In the genomic region with DNA sequence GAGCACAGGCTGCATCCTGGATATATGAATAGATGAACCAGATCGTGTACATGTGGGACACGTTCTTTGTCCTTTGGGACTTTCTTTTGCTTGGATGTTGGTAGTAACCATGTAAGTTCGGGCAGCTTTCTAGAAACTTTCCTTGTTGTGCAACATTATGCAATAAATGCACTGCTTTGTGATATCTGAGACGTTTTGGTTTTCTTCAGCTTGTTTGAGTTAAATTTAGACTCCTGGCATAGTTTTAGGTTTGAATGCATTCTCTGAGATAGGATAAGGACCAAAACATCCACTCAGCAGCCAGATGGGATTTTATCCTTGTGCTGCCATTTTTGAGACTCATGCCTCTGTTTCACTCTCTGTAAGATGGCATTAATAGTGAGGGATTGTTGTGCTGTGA, we compare ENCODE assay signal across 18 cellular contexts.
DNase-seq lines count a peak whose midpoint lies in the region; ATAC-seq and TF ChIP-seq lines count a peak whose summit lies in the region.
"Had no signal": no experiment of that assay in that cellular context is flagged by ENCODE, and none has a peak within 500 bp of the region (broad histone marks: within the 10 kb centered on the region; RNA-seq: fewer than 3 reads in every experiment).

No MANE protein-coding gene starts in this region.

- no peak for ATAC-seq in HG03442 (IDR thresholded peaks at IDR 0.05; ENCODE audit: unreplicated experiment)
- no peak for ATAC-seq in activated T-helper 17 cell treated with anti-CD3 and anti-CD28 coated beads, Interleukin-2, amount 50 U/mL, for 72 hours (replicated peaks)
- ATAC-seq: activated CD4-positive, CD25-positive, alpha-beta regulatory T cell treated with anti-CD3 and anti-CD28 coated beads, Interleukin-2, amount 50 U/mL, for 24 hours; foreskin keratinocyte had no signal

- POLR2A ChIA-PET in HEK293 (lab: Yijun Ruan, JAX), result no interaction called here

- H3K36me3 ChIP-seq in ACC112 (ENCODE audit: insufficient read depth, low read length), result no peaks in the 10 kb centered on the region
- no peaks in the 10 kb centered on the region for H3K36me3 ChIP-seq in HEK293 (ENCODE audit: control insufficient read depth in 2 of 2, insufficient read depth in 1 of 2, low read length in 2 of 2)
- H3K36me3 ChIP-seq: SJCRH30 had no signal

- H3K9me3 Mint-ChIP-seq in brain (peaks cover 0 to 6% (median 5%) of the 10 kb centered on the region in 5 experiments), immature natural killer cell (no peaks in the 10 kb centered on the region)
- no peaks in the 10 kb centered on the region for H3K9me3 Mint-ChIP-seq in activated T-helper 17 cell treated with anti-CD3 and anti-CD28 coated beads, Interleukin-2, amount 50 U/mL, for 72 hours
- H3K9me3 Mint-ChIP-seq: CD4-positive, CD25-positive, alpha-beta regulatory T cell had no signal

- peak overlapping the region in 4 of 5 experiments; percentile 8 to 47 (median 32) for H3K27ac Mint-ChIP-seq in brain
- H3K27ac Mint-ChIP-seq in immature natural killer cell, result no peak overlapping the region
- H3K27ac Mint-ChIP-seq in activated T-helper 17 cell treated with anti-CD3 and anti-CD28 coated beads, Interleukin-2, amount 50 U/mL, for 72 hours, result no peak overlapping the region
- H3K27ac Mint-ChIP-seq: nephron progenitor cell had no signal

- H3K36me3 Mint-ChIP-seq in brain (peaks cover 13% of the 10 kb centered on the region), immature natural killer cell (no peaks in the 10 kb centered on the region)
- no peaks in the 10 kb centered on the region for H3K36me3 Mint-ChIP-seq in activated T-helper 17 cell treated with anti-CD3 and anti-CD28 coated beads, Interleukin-2, amount 50 U/mL, for 72 hours (ENCODE audit: low read depth)

- DNase-seq in hepatic stellate cell (ENCODE audit: low spot score) (peak; percentile 34), immature natural killer cell (no peak)
- no peak for DNase-seq in activated CD4-positive, alpha-beta T cell treated with anti-CD3 and anti-CD28 coated beads, Interleukin-2, amount 50 U/mL, for 48 hours
- DNase-seq: CD4-positive, CD25-positive, alpha-beta regulatory T cell; foreskin keratinocyte; GDM1; kidney glomerular epithelial cell; NCI-H1105; NCI-H524 treated with DMSO at 0.1 percent for 48 hours; nephron progenitor cell; SJCRH30 had no signal

- no peaks in the 10 kb centered on the region for H3K9me3 ChIP-seq in HEK293 (ENCODE audit: control insufficient read depth, insufficient read depth, low read depth, low read length)
- H3K9me3 ChIP-seq: SJCRH30 had no signal

- peaks cover 57% of the 10 kb centered on the region for H3K79me2 ChIP-seq in ACC112 (ENCODE audit: control insufficient read depth, insufficient read depth, low read length, unreplicated experiment)

- no peak overlapping the region for H3K4me3 ChIP-seq in ACC112 (ENCODE audit: low read depth, low read length)
- no peak overlapping the region for H3K4me3 ChIP-seq in HEK293 (ENCODE audit: low read depth, low read length)
- H3K4me3 ChIP-seq: SJCRH30 had no signal

- H3K4me3 Mint-ChIP-seq in brain, result no peak overlapping the region
- no peak overlapping the region for H3K4me3 Mint-ChIP-seq in immature natural killer cell
- no peak overlapping the region for H3K4me3 Mint-ChIP-seq in activated T-helper 17 cell treated with anti-CD3 and anti-CD28 coated beads, Interleukin-2, amount 50 U/mL, for 72 hours
- H3K4me3 Mint-ChIP-seq: CD4-positive, CD25-positive, alpha-beta regulatory T cell; nephron progenitor cell had no signal

- H3K4me1 Mint-ChIP-seq in brain (peaks cover 44% of the 10 kb centered on the region), immature natural killer cell (peaks cover 4 to 6% of the 10 kb centered on the region in 2 donors)
- peaks cover 5% of the 10 kb centered on the region for H3K4me1 Mint-ChIP-seq in activated T-helper 17 cell treated with anti-CD3 and anti-CD28 coated beads, Interleukin-2, amount 50 U/mL, for 72 hours

- H3K27me3 ChIP-seq in ACC112 (ENCODE audit: insufficient read depth, low read length), result no peaks in the 10 kb centered on the region
- H3K27me3 ChIP-seq: foreskin keratinocyte, SJCRH30 had no signal

- H3K4me1 ChIP-seq in ACC112 (ENCODE audit: control insufficient read depth, insufficient read depth, low read length, unreplicated experiment) (peaks cover 22% of the 10 kb centered on the region), HEK293 (ENCODE audit: control insufficient read depth, insufficient read depth, low read length) (peaks cover 20% of the 10 kb centered on the region)

- peaks cover 4% of the 10 kb centered on the region for H3K27me3 Mint-ChIP-seq in brain
- H3K27me3 Mint-ChIP-seq in immature natural killer cell (ENCODE audit: low read depth in 3 of 3), result peaks cover 0 to 2% (median 0%) of the 10 kb centered on the region in 3 donors
- H3K27me3 Mint-ChIP-seq in activated T-helper 17 cell treated with anti-CD3 and anti-CD28 coated beads, Interleukin-2, amount 50 U/mL, for 72 hours, result no peaks in the 10 kb centered on the region
- H3K27me3 Mint-ChIP-seq: CD4-positive, CD25-positive, alpha-beta regulatory T cell had no signal

- CTCF ChIA-PET in HEK293 (lab: Yijun Ruan, JAX), result interaction anchor here (0.6 to 2.5 kb wide), 10 partner anchors 9 to 44 kb away, joined by 3 to 10 read pairs (median 3); no protein-coding TSS in a partner anchor

- no peak for TF ChIP-seq CTCF in HEK293 (tag by site-specific recombination; IDR thresholded peaks at IDR 0.05)
- no peak for TF ChIP-seq CTCF in brain (conservative IDR thresholded peaks at IDR 0.05)

- 0 out of 2 replicates have a peak overlapping the region, but pooled peaks have one; percentile 10 for H3K27ac ChIP-seq in ACC112 (ENCODE audit: low read depth, low read length)
- no peak overlapping the region for H3K27ac ChIP-seq in HEK293 (ENCODE audit: extremely low read depth, low read depth, low read length)
- H3K27ac ChIP-seq: foreskin keratinocyte, HL-60, SJCRH30 had no signal

- H2AFZ ChIP-seq in ACC112 (ENCODE audit: low read length, unreplicated experiment), result no peak overlapping the region

TF ChIP-seq in HEK293, 187 proteins besides CTCF, POLR2A, EP300 and RAD21:
- TF ChIP-seq ZNF571 (tag by site-specific recombination; IDR thresholded peaks at IDR 0.05), result no peak
- TF ChIP-seq ZBTB7A (tag by site-specific recombination; IDR thresholded peaks at IDR 0.05; ENCODE audit: low read depth), result no peak
- TF ChIP-seq ZFP69B (tag by site-specific recombination; IDR thresholded peaks at IDR 0.05), result no peak
- TF ChIP-seq, protein P1, sequence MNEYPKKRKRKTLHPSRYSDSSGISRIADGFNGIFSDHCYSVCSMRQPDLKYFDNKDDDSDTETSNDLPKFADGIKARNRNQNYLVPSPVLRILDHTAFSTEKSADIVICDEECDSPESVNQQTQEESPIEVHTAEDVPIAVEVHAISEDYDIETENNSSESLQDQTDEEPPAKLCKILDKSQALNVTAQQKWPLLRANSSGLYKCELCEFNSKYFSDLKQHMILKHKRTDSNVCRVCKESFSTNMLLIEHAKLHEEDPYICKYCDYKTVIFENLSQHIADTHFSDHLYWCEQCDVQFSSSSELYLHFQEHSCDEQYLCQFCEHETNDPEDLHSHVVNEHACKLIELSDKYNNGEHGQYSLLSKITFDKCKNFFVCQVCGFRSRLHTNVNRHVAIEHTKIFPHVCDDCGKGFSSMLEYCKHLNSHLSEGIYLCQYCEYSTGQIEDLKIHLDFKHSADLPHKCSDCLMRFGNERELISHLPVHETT (tag by site-specific recombination; IDR thresholded peaks at IDR 0.05), result no peak
- no peak for TF ChIP-seq ZNF341 (tag by site-specific recombination; IDR thresholded peaks at IDR 0.05; ENCODE audit: low read depth)
- no peak for TF ChIP-seq ZNF202 (tag by site-specific recombination; IDR thresholded peaks at IDR 0.05; ENCODE audit: borderline replicate concordance)
- no peak for TF ChIP-seq ZNF155 (tag by site-specific recombination; IDR thresholded peaks at IDR 0.05)
- TF ChIP-seq ZNF530 (tag by site-specific recombination; IDR thresholded peaks at IDR 0.05; ENCODE audit: low read depth), result no peak
- peak; percentile 19; the same call in 1 of the 2 replicates for TF ChIP-seq ZNF664 (tag by site-specific recombination; IDR thresholded peaks at IDR 0.05)
- TF ChIP-seq KLF7 (tag by site-specific recombination; IDR thresholded peaks at IDR 0.05; ENCODE audit: borderline replicate concordance), result no peak
- TF ChIP-seq, protein P2, sequence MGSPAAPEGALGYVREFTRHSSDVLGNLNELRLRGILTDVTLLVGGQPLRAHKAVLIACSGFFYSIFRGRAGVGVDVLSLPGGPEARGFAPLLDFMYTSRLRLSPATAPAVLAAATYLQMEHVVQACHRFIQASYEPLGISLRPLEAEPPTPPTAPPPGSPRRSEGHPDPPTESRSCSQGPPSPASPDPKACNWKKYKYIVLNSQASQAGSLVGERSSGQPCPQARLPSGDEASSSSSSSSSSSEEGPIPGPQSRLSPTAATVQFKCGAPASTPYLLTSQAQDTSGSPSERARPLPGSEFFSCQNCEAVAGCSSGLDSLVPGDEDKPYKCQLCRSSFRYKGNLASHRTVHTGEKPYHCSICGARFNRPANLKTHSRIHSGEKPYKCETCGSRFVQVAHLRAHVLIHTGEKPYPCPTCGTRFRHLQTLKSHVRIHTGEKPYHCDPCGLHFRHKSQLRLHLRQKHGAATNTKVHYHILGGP (tag by site-specific recombination; IDR thresholded peaks at IDR 0.05), result peak; percentile 57; the same call in 1 of the 2 replicates

Comparison
In these comparisons a context has a peak if more than half of its experiments do, and no peak if none do; other contexts are left out.
1. H3K27ac Mint-ChIP-seq: peak in brain (4 of 5); none in immature natural killer cell (0 of 6) and activated T-helper 17 cell treated with anti-CD3 and anti-CD28 coated beads, Interleukin-2, amount 50 U/mL, for 72 hours (single experiment).